Comparison of ENCODE assay signal across 19 cellular contexts in the genomic region with DNA sequence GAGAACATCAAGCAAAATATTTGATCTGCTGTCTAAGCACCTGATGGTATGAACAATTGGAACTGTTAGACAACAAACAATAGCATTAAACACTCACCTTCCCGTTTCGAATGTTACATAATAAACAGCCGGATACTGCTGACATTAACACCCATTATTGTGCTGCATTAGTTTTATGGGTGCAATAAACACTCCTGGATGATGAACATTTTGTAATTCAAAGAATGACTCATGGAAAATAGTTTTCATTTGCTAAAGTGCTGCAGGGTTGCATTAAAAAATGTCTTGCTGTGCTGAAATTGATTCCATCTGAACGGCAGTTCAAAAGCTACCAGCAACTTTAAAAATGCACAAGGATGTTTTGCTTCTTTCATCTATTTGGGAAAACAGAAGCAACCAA.
A peak's percentile ranks its signal among the peaks of the same experiment; 100 is the strongest.
DNase-seq lines count a peak whose midpoint lies in the region; ATAC-seq and TF ChIP-seq lines count a peak whose summit lies in the region.
"Had no signal": no experiment of that assay in that cellular context is flagged by ENCODE, and none has a peak within 500 bp of the region (broad histone marks: within the 10 kb centered on the region; RNA-seq: fewer than 3 reads in every experiment).

No MANE protein-coding gene starts in this region.

- no peak for TF ChIP-seq CTCF in VCaP (conservative IDR thresholded peaks at IDR 0.05)
- TF ChIP-seq CTCF in H9 (conservative IDR thresholded peaks at IDR 0.05), result no peak
- no peak for TF ChIP-seq CTCF in upper lobe of left lung (IDR thresholded peaks at IDR 0.05)

- H3K27me3 ChIP-seq in H9 (ENCODE audit: insufficient read depth, low read length) (no peaks in the 10 kb centered on the region), upper lobe of left lung (no peaks in the 10 kb centered on the region)
- H3K27me3 ChIP-seq: hepatocyte, right lobe of liver, stomach had no signal

- no peak overlapping the region for H2AK5ac ChIP-seq in H9 (ENCODE audit: insufficient read length, low read length)

- H3T11ph ChIP-seq in H9 (ENCODE audit: low read length), result no peak overlapping the region

- H3K4ac ChIP-seq in H9 (ENCODE audit: low read depth, low read length), result no peak overlapping the region

- H3K27ac Mint-ChIP-seq in H9, result no peak overlapping the region
- H3K27ac Mint-ChIP-seq in activated naive CD4-positive, alpha-beta T cell treated with anti-CD3 and anti-CD28 coated beads, Interleukin-2, amount 10 ng/mL, durations not matched to agents 7 days and 5 days, result no peak overlapping the region
- H3K27ac Mint-ChIP-seq: CD8-positive, alpha-beta memory T cell; endodermal cell; nephron; T-helper 2 cell treated with Interferon-gamma antibody and Interleukin-4, amounts not matched to agents 5 μg/mL and 100 μg/mL, for 36 hours had no signal

- H3K36me3 ChIP-seq in upper lobe of left lung, result no peaks in the 10 kb centered on the region
- H3K36me3 ChIP-seq: left ventricle myocardium inferior, right lobe of liver, stomach had no signal

- H3K4me1 Mint-ChIP-seq in H9, result peaks cover 34 to 38% of the 10 kb centered on the region in 2 experiments
- no peaks in the 10 kb centered on the region for H3K4me1 Mint-ChIP-seq in activated naive CD4-positive, alpha-beta T cell treated with anti-CD3 and anti-CD28 coated beads, Interleukin-2, amount 10 ng/mL, durations not matched to agents 7 days and 5 days
- H3K4me1 Mint-ChIP-seq: CD8-positive, alpha-beta memory T cell; endodermal cell had no signal

- WGBS in H9 (ENCODE audit: extremely low coverage, insufficient read length, low lambda C conversion rate), result no CpG with 5 or more reads among the region's 4 CpGs
- 49 to 60% methylated on average over 4 of the region's 4 CpGs for WGBS in upper lobe of left lung, 2 donors

- H2BK15ac ChIP-seq in H9 (ENCODE audit: low read depth, low read length), result no peak overlapping the region

- ATAC-seq in left colon, result peak; percentile 50
- no peak for ATAC-seq in upper lobe of left lung (ENCODE audit: low FRiP score in 2 of 2)
- no peak for ATAC-seq in GM18498 (IDR thresholded peaks at IDR 0.05; ENCODE audit: unreplicated experiment)
- ATAC-seq: HepG2, right lobe of liver had no signal

- H3K36me3 Mint-ChIP-seq in H9 (ENCODE audit: insufficient read depth in 1 of 3, low read depth in 3 of 3), result no peaks in the 10 kb centered on the region
- H3K36me3 Mint-ChIP-seq in activated naive CD4-positive, alpha-beta T cell treated with anti-CD3 and anti-CD28 coated beads, Interleukin-2, amount 10 ng/mL, durations not matched to agents 7 days and 5 days, result no peaks in the 10 kb centered on the region
- H3K36me3 Mint-ChIP-seq: CD8-positive, alpha-beta memory T cell had no signal

- no peak overlapping the region for H4K91ac ChIP-seq in H9 (ENCODE audit: insufficient read length, low read depth, low read length)

- no peaks in the 10 kb centered on the region for H3K79me1 ChIP-seq in H9 (ENCODE audit: insufficient read depth, low read depth, low read length, poor library complexity, severe bottlenecking)

- H2BK20ac ChIP-seq in H9 (ENCODE audit: low read depth, low read length, poor library complexity, severe bottlenecking), result no peak overlapping the region

- peak in 1 of 4 donors; percentile 6 for TF ChIP-seq EP300 in upper lobe of left lung (IDR thresholded peaks at IDR 0.05)

- H3K4me3 ChIP-seq in upper lobe of left lung, result no peak overlapping the region
- H3K4me3 ChIP-seq: hepatocyte, left ventricle myocardium inferior, right lobe of liver, stomach had no signal

- intact Hi-C loops in left colon (cut with DNase I, micrococcal nuclease), result no loop called here

- no peaks in the 10 kb centered on the region for H3K27me3 Mint-ChIP-seq in H9 (ENCODE audit: low read depth)
- H3K27me3 Mint-ChIP-seq in activated naive CD4-positive, alpha-beta T cell treated with anti-CD3 and anti-CD28 coated beads, Interleukin-2, amount 10 ng/mL, durations not matched to agents 7 days and 5 days, result no peaks in the 10 kb centered on the region

- DNase-seq in DMS53 treated with DMSO at 0.1 percent for 48 hours (lab: John Stamatoyannopoulos, UW; ENCODE audit: unreplicated experiment), result peak; percentile 15
- peak in 2 of 3 experiments; percentile 72 to 96 for DNase-seq in NCI-H1417 (lab: John Stamatoyannopoulos, UW)
- no peak for DNase-seq in left colon
- no peak for DNase-seq in H9
- DNase-seq in activated naive CD4-positive, alpha-beta T cell treated with anti-CD3 and anti-CD28 coated beads, Interleukin-2, amount 10 ng/mL, durations not matched to agents 7 days and 5 days, result no peak
- no peak for DNase-seq in upper lobe of left lung
- DNase-seq: activated CD4-positive, alpha-beta T cell treated with anti-CD3 and anti-CD28 coated beads, Interleukin-2, amount 50 U/mL, for 1 hour; CD8-positive, alpha-beta memory T cell; endodermal cell; left ventricle myocardium inferior; NCI-H2171; right lobe of liver; stomach had no signal

- peaks cover 5% of the 10 kb centered on the region; the same call in 1 of the 2 replicates for H3K4me1 ChIP-seq in H9 (ENCODE audit: insufficient read depth, low read length)
- H3K4me1 ChIP-seq in upper lobe of left lung, result peaks cover 0 to 4% (median 0%) of the 10 kb centered on the region in 4 donors
- H3K4me1 ChIP-seq: left ventricle myocardium inferior, right lobe of liver, stomach had no signal

- H3K56ac ChIP-seq in H9 (ENCODE audit: insufficient read length, low read depth, low read length), result no peak overlapping the region

- H2BK12ac ChIP-seq in H9 (ENCODE audit: insufficient read length, low read depth, low read length), result no peak overlapping the region

- no peak overlapping the region for H3K4me2 ChIP-seq in H9 (ENCODE audit: insufficient read depth, insufficient read length, low read length)
- H3K4me2 ChIP-seq: hepatocyte had no signal

- no peaks in the 10 kb centered on the region for H3K23me2 ChIP-seq in H9 (ENCODE audit: insufficient read length, low read depth, low read length, poor library complexity, severe bottlenecking)

- H3K9ac ChIP-seq in H9 (ENCODE audit: extremely low read depth, insufficient read length, low read length), result no peak overlapping the region

- no peak overlapping the region for H4K5ac ChIP-seq in H9 (ENCODE audit: insufficient read length, low read depth, low read length)

- no peak overlapping the region for H3K4me3 Mint-ChIP-seq in H9
- no peak overlapping the region for H3K4me3 Mint-ChIP-seq in activated naive CD4-positive, alpha-beta T cell treated with anti-CD3 and anti-CD28 coated beads, Interleukin-2, amount 10 ng/mL, durations not matched to agents 7 days and 5 days
- H3K4me3 Mint-ChIP-seq: CD8-positive, alpha-beta memory T cell; endodermal cell; nephron; T-helper 2 cell treated with Interferon-gamma antibody and Interleukin-4, amounts not matched to agents 5 μg/mL and 100 μg/mL, for 36 hours had no signal

- no peak overlapping the region for H2AFZ ChIP-seq in H9 (ENCODE audit: low read length)
- H2AFZ ChIP-seq: hepatocyte had no signal

- no peaks in the 10 kb centered on the region for H3K79me2 ChIP-seq in H9 (ENCODE audit: insufficient read depth, low read length)
- H3K79me2 ChIP-seq: hepatocyte had no signal

- no peaks in the 10 kb centered on the region for H3K9me3 ChIP-seq in H9 (ENCODE audit: control insufficient read depth, low read depth, low read length)
- H3K9me3 ChIP-seq in upper lobe of left lung, result no peaks in the 10 kb centered on the region
- H3K9me3 ChIP-seq: left ventricle myocardium inferior, right lobe of liver, stomach had no signal

- H3K27ac ChIP-seq in VCaP, result peak overlapping the region; percentile 79
- H3K27ac ChIP-seq in H9 (ENCODE audit: insufficient read length, low read depth, low read length), result no peak overlapping the region
- no peak overlapping the region for H3K27ac ChIP-seq in upper lobe of left lung
- H3K27ac ChIP-seq: hepatocyte, left ventricle myocardium inferior, right lobe of liver, stomach had no signal

- CTCF ChIA-PET in activated naive CD4-positive, alpha-beta T cell treated with anti-CD3 and anti-CD28 coated beads, Interleukin-2, amount 10 ng/mL, durations not matched to agents 7 days and 5 days (lab: Charles Lee), result no interaction called here

- H3K9me3 Mint-ChIP-seq in H9, result no peaks in the 10 kb centered on the region
- no peaks in the 10 kb centered on the region for H3K9me3 Mint-ChIP-seq in activated naive CD4-positive, alpha-beta T cell treated with anti-CD3 and anti-CD28 coated beads, Interleukin-2, amount 10 ng/mL, durations not matched to agents 7 days and 5 days
- H3K9me3 Mint-ChIP-seq: endodermal cell; nephron; T-helper 2 cell treated with Interferon-gamma antibody and Interleukin-4, amounts not matched to agents 5 μg/mL and 100 μg/mL, for 36 hours had no signal

- no peak overlapping the region for H4K8ac ChIP-seq in H9 (replicated peaks; ENCODE audit: insufficient read length, low read depth, low read length)

- H3K23ac ChIP-seq in H9 (ENCODE audit: insufficient read length, low read depth, low read length), result no peak overlapping the region

- no peak overlapping the region for H3K18ac ChIP-seq in H9 (ENCODE audit: insufficient read length, low read depth, low read length)

- no peak overlapping the region for H2BK120ac ChIP-seq in H9 (ENCODE audit: low read depth, low read length, poor library complexity, severe bottlenecking)

- H2BK5ac ChIP-seq in H9 (ENCODE audit: insufficient read length, low read length), result no peak overlapping the region

- TF ChIP-seq POLR2A in upper lobe of left lung (IDR thresholded peaks at IDR 0.05), result no peak

- no peak overlapping the region for H3K14ac ChIP-seq in H9 (ENCODE audit: insufficient read depth, low read length)

- no peaks in the 10 kb centered on the region for H4K20me1 ChIP-seq in H9 (ENCODE audit: control insufficient read depth, insufficient read depth, insufficient read length)

Comparison
In these comparisons a context has a peak if more than half of its experiments do, and no peak if none do; other contexts are left out.
1. DNase-seq: peak in DMS53 treated with DMSO at 0.1 percent for 48 hours (single experiment) and NCI-H1417 (2 of 3); none in left colon (0 of 2), H9 (single experiment), activated naive CD4-positive, alpha-beta T cell treated with anti-CD3 and anti-CD28 coated beads, Interleukin-2, amount 10 ng/mL, durations not matched to agents 7 days and 5 days (single experiment) and upper lobe of left lung (0 of 2).